ENCODE assay signal across 8 cellular contexts in the genomic region with DNA sequence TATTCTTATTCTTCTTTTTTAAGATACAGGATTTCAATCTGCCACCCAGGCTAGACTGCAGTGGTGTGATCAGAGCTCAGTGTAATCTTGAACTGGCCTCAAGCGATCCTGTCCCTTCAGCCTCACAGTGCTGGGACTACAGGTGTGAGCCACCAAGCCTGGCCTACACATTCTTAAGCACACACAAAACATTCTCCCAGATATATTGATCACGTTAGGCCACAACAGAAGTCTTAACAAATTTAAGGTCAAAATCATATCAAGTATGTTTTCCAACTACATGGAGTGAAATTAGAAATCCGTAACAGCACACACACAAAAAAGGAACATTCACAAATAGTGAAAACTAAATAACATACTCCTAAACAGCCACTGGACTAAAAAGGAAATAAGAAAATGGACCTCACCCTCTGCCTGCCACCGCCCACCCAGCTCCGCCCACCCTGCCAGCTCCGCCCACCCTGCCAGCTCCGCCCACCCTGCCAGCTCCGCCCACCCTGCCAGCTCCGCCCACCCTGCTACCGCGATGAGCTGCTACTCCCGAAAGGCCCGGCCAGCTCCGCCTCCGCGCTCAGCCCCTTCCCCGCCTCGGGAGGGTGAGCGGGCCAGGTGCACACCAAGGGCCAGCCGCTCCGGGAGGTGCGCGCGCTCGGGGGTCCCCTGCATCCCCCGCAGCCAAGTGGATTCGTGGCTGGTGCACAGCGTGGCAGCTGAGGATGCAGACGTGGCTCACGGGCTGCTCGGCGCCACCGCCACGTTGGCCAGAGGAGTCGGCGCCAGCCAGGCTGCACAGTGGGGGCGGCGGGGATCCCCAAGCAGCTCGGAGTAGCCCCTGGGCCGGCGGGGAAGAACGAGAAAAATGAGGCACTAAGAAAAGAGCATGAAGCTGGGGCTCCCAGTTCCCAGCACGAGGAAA. TPM values are rescaled to one million over a fixed set of nuclear protein-coding genes. Genes with fewer than 3 reads are reported as not detected.
DNase-seq lines count a peak whose midpoint lies in the region; ATAC-seq and TF ChIP-seq lines count a peak whose summit lies in the region.

No MANE protein-coding gene starts in this region.

- peak; percentile 55 for DNase-seq in Caki2 (ENCODE audit: low read depth)
- peak; percentile 72 for DNase-seq in T-helper 9 cell
- DNase-seq in astrocyte of the hippocampus (ENCODE audit: low read depth, low spot score): peak; percentile 80
- DNase-seq in hypothalamus (lab: John Stamatoyannopoulos, UW): peak in 46 of 51 donors; percentile 3 to 78 (median 50)
- peak; percentile 82 for DNase-seq in sigmoid colon
- DNase-seq in NCI-H2081 treated with DMSO at 0.1 percent for 48 hours (lab: John Stamatoyannopoulos, UW): no peak

- peak overlapping the region; percentile 99 for H3K4me3 ChIP-seq in HUES6 (ENCODE audit: low read depth, low read length)
- peak overlapping the region; percentile 31 to 66 (median 61) for H3K4me3 ChIP-seq in sigmoid colon

- H3K27ac ChIP-seq in HUES6 (ENCODE audit: low read depth, low read length) (peak overlapping the region; percentile 78), sigmoid colon (peak overlapping the region; percentile 29 to 52 (median 39))

- TF ChIP-seq POLR2A in sigmoid colon (IDR thresholded peaks at IDR 0.05): no peak

- peak overlapping the region; percentile 90 for H3K9ac ChIP-seq in HUES6 (ENCODE audit: low read length)

- H3K4me1 ChIP-seq in HUES6 (ENCODE audit: control insufficient read depth, insufficient read depth, low read length): peaks cover 28% of the 10 kb centered on the region
- peaks cover 0 to 6% (median 0%) of the 10 kb centered on the region in 4 donors for H3K4me1 ChIP-seq in sigmoid colon

- TF ChIP-seq CTCF in sigmoid colon (IDR thresholded peaks at IDR 0.05): no peak

- H3K36me3 ChIP-seq in HUES6 (ENCODE audit: control insufficient read depth, insufficient read depth, low read length): no peaks in the 10 kb centered on the region
- no peaks in the 10 kb centered on the region for H3K36me3 ChIP-seq in sigmoid colon

- no peak for TF ChIP-seq EP300 in sigmoid colon (IDR thresholded peaks at IDR 0.05)

- H3K9me3 ChIP-seq in HUES6 (ENCODE audit: control insufficient read depth, insufficient read depth, low read depth, low read length): peaks cover 7% of the 10 kb centered on the region
- H3K9me3 ChIP-seq in sigmoid colon: peaks cover 0 to 3% (median 0%) of the 10 kb centered on the region in 4 donors

- in situ Hi-C loops in Caki2 (cut with HindIII; ENCODE audit: low pct_unique_long_range_greater_than_20kb, low sequenced_read_pairs): no loop called here

- 5 to 7% methylated on average over 43 of the region's 43 CpGs for WGBS in sigmoid colon, 2 donors

- H3K27me3 ChIP-seq in HUES6 (ENCODE audit: control insufficient read depth, insufficient read depth, low read length) (no peaks in the 10 kb centered on the region), sigmoid colon (no peaks in the 10 kb centered on the region)

- peak; percentile 76 for ATAC-seq in GM21390 (IDR thresholded peaks at IDR 0.05; ENCODE audit: unreplicated experiment)

- intact Hi-C loops in sigmoid colon (cut with DNase I): no loop called here

RNA-seq across cellular contexts. Expression of a gene that starts 41.2 kb away (rescaled TPM):
- 5.2 and 9.4 TPM in 2 replicates for total RNA-seq in Caki2 (2014; rRNA removed; shearing (Covaris generic); ENCODE audit: low replicate concordance)
- 10 to 100 TPM in 2 of 4 donors, 1 to 10 TPM in 2; 5.0 to 10.5 (median 8.7) TPM for total RNA-seq in sigmoid colon
- 1 to 10 TPM; 5.1 to 6.0 (median 5.9) TPM for polyA plus RNA-seq in sigmoid colon

RNA-seq across cellular contexts. Expression of a gene that starts 41.6 kb away (rescaled TPM):
- total RNA-seq in Caki2 (2014; rRNA removed; shearing (Covaris generic); ENCODE audit: low replicate concordance): 0.06 TPM in 1 of 2 replicates, not detected in the other
- total RNA-seq in sigmoid colon: under 1 TPM in 3 of 4 donors, not detected in 1; under 0.01 to 0.16 (median 0.14) TPM
- polyA plus RNA-seq in sigmoid colon: under 1 TPM; under 0.01 to 0.07 (median under 0.01) TPM
